Comparison of ENCODE assay signal across 3 cellular contexts in the genomic region with DNA sequence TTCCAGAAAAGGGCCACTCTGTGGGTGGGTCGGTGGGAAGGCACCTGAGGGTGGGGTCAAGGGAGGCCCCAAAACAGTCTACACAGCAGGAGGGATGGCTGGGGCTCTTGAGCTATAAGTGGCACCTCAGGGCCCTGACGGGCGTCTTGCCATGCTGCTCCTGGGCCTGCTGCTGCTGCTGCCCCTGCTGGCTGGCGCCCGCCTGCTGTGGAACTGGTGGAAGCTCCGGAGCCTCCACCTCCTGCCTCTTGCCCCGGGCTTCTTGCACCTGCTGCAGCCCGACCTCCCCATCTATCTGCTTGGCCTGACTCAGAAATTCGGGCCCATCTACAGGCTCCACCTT. TPM values are rescaled to one million over a fixed set of nuclear protein-coding genes. Genes with fewer than 3 reads are reported as not detected.
"Had no signal": no experiment of that assay in that cellular context is flagged by ENCODE, and none has a peak within 500 bp of the region (broad histone marks: within the 10 kb centered on the region; RNA-seq: fewer than 3 reads in every experiment).

No MANE protein-coding gene starts in this region.

RNA-seq across cellular contexts. Expression of a gene that starts 32.7 kb away (rescaled TPM):
- total RNA-seq: kidney epithelial cell, pulmonary artery endothelial cell, skeletal muscle tissue had no signal
